ENCODE assay signal across 17 cellular contexts in the genomic region with DNA sequence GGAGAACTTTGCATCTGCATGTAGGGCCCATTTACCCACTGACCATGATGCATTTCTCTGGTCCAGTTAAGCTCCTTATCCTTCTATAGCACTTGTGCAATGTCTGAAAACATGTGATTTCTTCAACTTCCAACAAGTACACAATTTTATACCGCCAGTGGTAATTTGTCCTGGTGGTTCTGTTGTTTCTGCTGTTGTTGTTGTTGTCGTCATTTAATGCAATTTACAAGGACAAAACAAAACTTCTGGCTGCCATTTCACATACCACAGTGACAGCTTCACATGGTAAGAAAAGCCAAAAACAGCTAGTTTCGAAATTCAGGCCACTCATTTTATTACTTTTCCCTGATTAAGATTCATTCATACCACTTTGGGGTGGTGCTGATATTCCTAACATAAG.
DNase-seq lines count a peak whose midpoint lies in the region; ATAC-seq and TF ChIP-seq lines count a peak whose summit lies in the region.
"Had no signal": no experiment of that assay in that cellular context is flagged by ENCODE, and none has a peak within 500 bp of the region (broad histone marks: within the 10 kb centered on the region; RNA-seq: fewer than 3 reads in every experiment).

No MANE protein-coding gene starts in this region.

- H3K9ac ChIP-seq in mammary epithelial cell (ENCODE audit: insufficient read depth, low read length), result no peak overlapping the region

- H3K36me3 ChIP-seq in mammary epithelial cell (ENCODE audit: insufficient read depth, low read length), result no peaks in the 10 kb centered on the region
- no peaks in the 10 kb centered on the region for H3K36me3 ChIP-seq in BE2C

- intact Hi-C loops in activated CD4-positive, alpha-beta T cell treated with anti-CD3 and anti-CD28 coated beads, Interleukin-2, amount 10 ng/mL, durations not matched to agents 24 days and 14 days (cut with micrococcal nuclease), result loop anchor here (2.0 to 5.0 kb wide), 2 partner anchors 211 to 521 kb away; no protein-coding TSS in a partner anchor
- intact Hi-C loops in mammary epithelial cell (cut with micrococcal nuclease), result loop anchor here (2.0 kb wide), 1 partner anchor 233 kb away; no protein-coding TSS in a partner anchor
- intact Hi-C loops in MCF 10A (cut with micrococcal nuclease), result no loop called here

- 80% methylated on average over 3 of the region's 3 CpGs for WGBS in mammary epithelial cell (ENCODE audit: low coverage, missing lambda C conversion rate)

- ATAC-seq in stimulated activated memory B cell treated with anti-CD40 and anti-IgM and Interleukin-4, amounts not matched to agents 10 μg/mL and 1 μg/mL and 100 μg/mL, for 72 hours, result no peak
- no peak for ATAC-seq in GM18858 (IDR thresholded peaks at IDR 0.05; ENCODE audit: unreplicated experiment)

- H3K4me3 ChIP-seq in mammary epithelial cell (replicated peaks in 1 of 3; ENCODE audit: insufficient read depth in 1 of 3, low read depth in 2 of 3, low read length in 3 of 3) (no peak overlapping the region), BE2C (ENCODE audit: low read depth, low read length) (no peak overlapping the region)
- H3K4me3 ChIP-seq: K562 had no signal

- dilution Hi-C loops in mammary epithelial cell (cut with HindIII; ENCODE audit: low sequenced_read_pairs), result no loop called here

- H3K4me1 Mint-ChIP-seq in activated CD4-positive, alpha-beta T cell treated with anti-CD3 and anti-CD28 coated beads, Interleukin-2, amount 10 ng/mL, durations not matched to agents 24 days and 14 days, result peaks cover 48% of the 10 kb centered on the region
- peaks cover 21% of the 10 kb centered on the region for H3K4me1 Mint-ChIP-seq in MCF 10A (ENCODE audit: insufficient read depth, unreplicated experiment)
- peaks cover 26% of the 10 kb centered on the region for H3K4me1 Mint-ChIP-seq in stimulated activated memory B cell treated with anti-CD40 and anti-IgM and Interleukin-4, amounts not matched to agents 10 μg/mL and 1 μg/mL and 100 μg/mL, for 72 hours

- no peak overlapping the region for H2AFZ ChIP-seq in mammary epithelial cell (ENCODE audit: low read depth, low read length)

- no peak overlapping the region for H3K4me2 ChIP-seq in mammary epithelial cell (ENCODE audit: insufficient read depth, low read depth, low read length)

- H3K27ac ChIP-seq in mammary epithelial cell (ENCODE audit: insufficient read depth, low read depth, low read length), result peak overlapping the region; percentile 22
- H3K27ac ChIP-seq: RWPE1 had no signal

- H3K4me1 ChIP-seq in mammary epithelial cell (ENCODE audit: insufficient read depth, low read length) (peaks cover 8% of the 10 kb centered on the region), BE2C (no peaks in the 10 kb centered on the region)

- POLR2A ChIA-PET in MCF 10A (lab: Yijun Ruan, JAX), result interaction anchor here (1.5 kb wide), 1 partner anchor 87 kb away, joined by 3 read pairs; no protein-coding TSS in a partner anchor

- BruUV-seq in mammary epithelial cell (replicated peaks; lab: Mats Ljungman, UMichigan), result no TSS peak
- BruUV-seq in MCF 10A (replicated peaks; lab: Mats Ljungman, UMichigan), result no TSS peak

- in situ Hi-C loops in mammary epithelial cell (cut with MboI; ENCODE audit: low sequenced_read_pairs in 2 of 2), result loop anchor here (25.0 kb wide), 1 partner anchor 521 kb away; no protein-coding TSS in a partner anchor

- H3K9me3 Mint-ChIP-seq in activated CD4-positive, alpha-beta T cell treated with anti-CD3 and anti-CD28 coated beads, Interleukin-2, amount 10 ng/mL, durations not matched to agents 24 days and 14 days, result no peaks in the 10 kb centered on the region
- H3K9me3 Mint-ChIP-seq in MCF 10A (ENCODE audit: unreplicated experiment), result no peaks in the 10 kb centered on the region
- H3K9me3 Mint-ChIP-seq in stimulated activated memory B cell treated with anti-CD40 and anti-IgM and Interleukin-4, amounts not matched to agents 10 μg/mL and 1 μg/mL and 100 μg/mL, for 72 hours, result no peaks in the 10 kb centered on the region

- H3K9me3 ChIP-seq in mammary epithelial cell (replicated peaks; ENCODE audit: insufficient read depth, low read length), result no peaks in the 10 kb centered on the region
- no peaks in the 10 kb centered on the region for H3K9me3 ChIP-seq in BE2C

- TF ChIP-seq CTCF in mammary epithelial cell (conservative IDR thresholded peaks at IDR 0.05 in 1 of 2, IDR thresholded peaks at IDR 0.05 in 1 of 2; ENCODE audit: extremely low read depth in 1 of 2, insufficient read depth in 1 of 2, low read depth in 1 of 2, low read length in 2 of 2) (no peak), MCF 10A (IDR thresholded peaks at IDR 0.05; ENCODE audit: unreplicated experiment) (no peak), BE2C (IDR thresholded peaks at IDR 0.05; ENCODE audit: low read depth, low read length) (no peak)

- H3K36me3 Mint-ChIP-seq in activated CD4-positive, alpha-beta T cell treated with anti-CD3 and anti-CD28 coated beads, Interleukin-2, amount 10 ng/mL, durations not matched to agents 24 days and 14 days (ENCODE audit: low read depth), result peaks cover 24% of the 10 kb centered on the region
- no peaks in the 10 kb centered on the region for H3K36me3 Mint-ChIP-seq in MCF 10A (ENCODE audit: insufficient read depth, unreplicated experiment)
- no peaks in the 10 kb centered on the region for H3K36me3 Mint-ChIP-seq in stimulated activated memory B cell treated with anti-CD40 and anti-IgM and Interleukin-4, amounts not matched to agents 10 μg/mL and 1 μg/mL and 100 μg/mL, for 72 hours

- CTCF ChIA-PET in mammary epithelial cell (lab: Charles Lee; ENCODE audit: low non-redundant PET), result no interaction called here
- CTCF ChIA-PET in MCF 10A (lab: Yijun Ruan, JAX), result interaction anchor here (0.7 to 2.9 kb wide), 6 partner anchors 19 to 521 kb away, joined by 3 to 8 read pairs (median 3); no protein-coding TSS in a partner anchor

- no peaks in the 10 kb centered on the region for H3K79me2 ChIP-seq in mammary epithelial cell (ENCODE audit: insufficient read depth, low read length)

- H3K27me3 ChIP-seq in mammary epithelial cell (ENCODE audit: insufficient read depth, low read length), result no peaks in the 10 kb centered on the region
- H3K27me3 ChIP-seq in BE2C, result no peaks in the 10 kb centered on the region

- DNase-seq in activated CD4-positive, alpha-beta T cell treated with anti-CD3 and anti-CD28 coated beads, Interleukin-2, amount 10 ng/mL, durations not matched to agents 24 days and 14 days, result no peak
- no peak for DNase-seq in activated CD4-positive, alpha-beta T cell treated with anti-CD3 and anti-CD28 coated beads, Interleukin-2, amount 50 U/mL, for 4 hours
- DNase-seq in mammary epithelial cell (no peak), MCF 10A (ENCODE audit: unreplicated experiment) (no peak), amniotic epithelial cell (ENCODE audit: low read depth) (peak; percentile 36), BE2C (no peak)
- DNase-seq: COR-L47, GF-D8, GOT3, NCI-H1417 treated with DMSO at 0.1 percent for 48 hours, NCI-H1930, NCI-H2171, NCI-H69 had no signal

- H3K4me3 Mint-ChIP-seq in activated CD4-positive, alpha-beta T cell treated with anti-CD3 and anti-CD28 coated beads, Interleukin-2, amount 10 ng/mL, durations not matched to agents 24 days and 14 days, result no peak overlapping the region
- H3K4me3 Mint-ChIP-seq in MCF 10A (ENCODE audit: unreplicated experiment), result no peak overlapping the region
- H3K4me3 Mint-ChIP-seq in stimulated activated memory B cell treated with anti-CD40 and anti-IgM and Interleukin-4, amounts not matched to agents 10 μg/mL and 1 μg/mL and 100 μg/mL, for 72 hours, result no peak overlapping the region

- no peaks in the 10 kb centered on the region for H4K20me1 ChIP-seq in mammary epithelial cell (ENCODE audit: insufficient read depth, low read length)

- H3K27ac Mint-ChIP-seq in activated CD4-positive, alpha-beta T cell treated with anti-CD3 and anti-CD28 coated beads, Interleukin-2, amount 10 ng/mL, durations not matched to agents 24 days and 14 days, result peak overlapping the region; percentile 89
- H3K27ac Mint-ChIP-seq in MCF 10A (ENCODE audit: low read depth, unreplicated experiment), result no peak overlapping the region
- H3K27ac Mint-ChIP-seq in stimulated activated memory B cell treated with anti-CD40 and anti-IgM and Interleukin-4, amounts not matched to agents 10 μg/mL and 1 μg/mL and 100 μg/mL, for 72 hours, result peak overlapping the region; percentile 60

- no peaks in the 10 kb centered on the region for H3K27me3 Mint-ChIP-seq in activated CD4-positive, alpha-beta T cell treated with anti-CD3 and anti-CD28 coated beads, Interleukin-2, amount 10 ng/mL, durations not matched to agents 24 days and 14 days
- H3K27me3 Mint-ChIP-seq in MCF 10A (ENCODE audit: insufficient read depth, unreplicated experiment), result no peaks in the 10 kb centered on the region
- H3K27me3 Mint-ChIP-seq in stimulated activated memory B cell treated with anti-CD40 and anti-IgM and Interleukin-4, amounts not matched to agents 10 μg/mL and 1 μg/mL and 100 μg/mL, for 72 hours, result no peaks in the 10 kb centered on the region
